ENCODE assay signal across 8 cellular contexts in the genomic region with DNA sequence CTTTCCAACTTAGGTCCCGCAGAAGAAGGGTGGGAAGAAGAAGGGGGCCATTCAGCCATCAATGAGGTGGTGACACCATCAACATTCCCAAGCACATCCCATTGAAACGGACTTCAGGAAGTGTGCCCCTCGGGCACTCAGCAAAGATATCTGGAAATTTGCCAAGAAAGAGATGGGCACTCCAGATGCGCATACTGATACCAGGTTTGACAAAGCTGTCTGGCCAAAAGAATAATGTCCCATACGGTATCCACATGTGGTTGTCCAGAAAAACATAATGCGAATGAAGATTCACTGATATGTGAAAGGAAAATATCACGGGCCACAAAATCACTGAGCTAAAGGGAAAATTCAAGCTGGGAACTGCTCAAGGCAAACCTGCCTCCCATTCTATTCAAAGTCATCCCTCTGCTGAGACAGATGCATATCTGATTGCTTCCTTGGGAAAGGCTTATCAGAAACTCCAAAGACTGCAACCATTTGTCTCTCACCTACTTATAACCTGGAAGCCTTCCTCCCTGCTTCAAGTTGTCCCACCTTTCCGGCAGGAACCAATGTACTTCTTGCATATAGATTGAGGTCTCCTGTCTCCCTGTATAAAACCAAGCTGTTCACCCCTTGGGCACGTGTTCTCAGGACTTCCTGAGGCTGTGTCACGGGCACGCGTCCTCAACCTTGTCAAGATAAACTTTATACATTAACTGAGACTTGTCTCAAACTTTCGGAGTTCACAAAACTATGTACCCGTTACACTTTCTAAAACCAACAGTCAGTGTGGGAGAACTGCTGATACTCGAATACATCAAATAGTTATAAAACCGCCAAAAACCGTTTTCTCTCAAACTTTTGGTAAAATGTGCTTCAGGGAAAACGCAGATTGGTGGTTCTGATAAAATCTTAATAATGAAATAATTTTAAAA. TPM values are rescaled to one million over a fixed set of nuclear protein-coding genes. Genes with fewer than 3 reads are reported as not detected.
DNase-seq lines count a peak whose midpoint lies in the region; ATAC-seq and TF ChIP-seq lines count a peak whose summit lies in the region.

No MANE protein-coding gene starts in this region.

- no peak overlapping the region for H3K18ac ChIP-seq in neuronal stem cell (ENCODE audit: low read length)

- H3K36me3 ChIP-seq in neuronal stem cell (replicated peaks in 1 of 2; ENCODE audit: control insufficient read depth in 2 of 2, insufficient read depth in 2 of 2, low read length in 2 of 2) (peaks cover 0 to 6% of the 10 kb centered on the region in 2 donors), Peyer's patch (no peaks in the 10 kb centered on the region)

- peak; percentile 13 for DNase-seq in Daoy (ENCODE audit: low read depth)
- DNase-seq in NCI-H345 treated with DMSO at 0.1 percent for 48 hours (lab: John Stamatoyannopoulos, UW; ENCODE audit: unreplicated experiment) = peak; percentile 6
- DNase-seq in dorsolateral prefrontal cortex = no peak
- DNase-seq in neuronal stem cell (ENCODE audit: low spot score) = no peak
- no peak for DNase-seq in NCI-H1694 (lab: John Stamatoyannopoulos, UW)
- no peak for DNase-seq in Peyer's patch
- DNase-seq in CD1c-positive myeloid dendritic cell (ENCODE audit: extremely low spot score) = no peak

- no peak overlapping the region for H3K23ac ChIP-seq in neuronal stem cell (ENCODE audit: low read depth, low read length, poor library complexity)

- no peak overlapping the region for H4K91ac ChIP-seq in neuronal stem cell (ENCODE audit: low read depth, low read length, poor library complexity)

- H3K9me3 ChIP-seq in neuronal stem cell (replicated peaks in 1 of 2; ENCODE audit: control insufficient read depth in 2 of 2, insufficient read depth in 1 of 2, low read depth in 1 of 2, low read length in 2 of 2) = no peaks in the 10 kb centered on the region
- no peaks in the 10 kb centered on the region for H3K9me3 ChIP-seq in Peyer's patch

- H4K8ac ChIP-seq in neuronal stem cell (ENCODE audit: low read depth, low read length) = no peak overlapping the region

- ATAC-seq in HG02571 (IDR thresholded peaks at IDR 0.05; ENCODE audit: unreplicated experiment) = no peak

- no peak overlapping the region for H3K4me2 ChIP-seq in neuronal stem cell (ENCODE audit: insufficient read depth, low read length, poor library complexity, severe bottlenecking)

- H2BK120ac ChIP-seq in neuronal stem cell (ENCODE audit: low read depth, low read length) = no peak overlapping the region

- H2BK15ac ChIP-seq in neuronal stem cell (ENCODE audit: low read length) = no peak overlapping the region

- H3K27me3 ChIP-seq in dorsolateral prefrontal cortex = no peaks in the 10 kb centered on the region
- H3K27me3 ChIP-seq in neuronal stem cell (ENCODE audit: control insufficient read depth in 3 of 3, insufficient read depth in 3 of 3, low read depth in 1 of 3, low read length in 3 of 3) = peaks cover 0 to 6% (median 0%) of the 10 kb centered on the region in 3 experiments
- no peaks in the 10 kb centered on the region for H3K27me3 ChIP-seq in Peyer's patch

- no peaks in the 10 kb centered on the region for H3K79me1 ChIP-seq in neuronal stem cell (ENCODE audit: low read depth, low read length)

- WGBS in neuronal stem cell (ENCODE audit: extremely low coverage in 2 of 2, insufficient read length in 2 of 2, insufficient replicate concordance in 1 of 2), 2 donors = no CpG with 5 or more reads among the region's 18 CpGs

- peak overlapping the region; percentile 97 for H2AFZ ChIP-seq in neuronal stem cell (ENCODE audit: low read length)

- no peak for TF ChIP-seq POLR2A in Peyer's patch (IDR thresholded peaks at IDR 0.05)

- H3K4ac ChIP-seq in neuronal stem cell (ENCODE audit: low read length) = no peak overlapping the region

- no peak overlapping the region for H2BK12ac ChIP-seq in neuronal stem cell (ENCODE audit: low read length)

- intact Hi-C loops in dorsolateral prefrontal cortex (cut with DNase I) = no loop called here

- H3K4me1 ChIP-seq in neuronal stem cell (ENCODE audit: control insufficient read depth in 2 of 2, insufficient read depth in 1 of 2, low read depth in 1 of 2, low read length in 2 of 2) (peaks cover 5 to 11% of the 10 kb centered on the region in 2 donors), Peyer's patch (peaks cover 0 to 8% (median 2%) of the 10 kb centered on the region in 4 donors)

- H3K4me3 ChIP-seq in dorsolateral prefrontal cortex (peak overlapping the region in 58 of 59 donors; percentile 59 to 98 (median 90)), neuronal stem cell (ENCODE audit: low read length in 2 of 2) (peak overlapping the region in 1 of 2 donors; percentile 87), Peyer's patch (peak overlapping the region in 2 of 4 donors; percentile 82 to 91)

- H2BK5ac ChIP-seq in neuronal stem cell (ENCODE audit: low read length) = no peak overlapping the region

- no peak for TF ChIP-seq CTCF in dorsolateral prefrontal cortex (IDR thresholded peaks at IDR 0.05 in 54 of 56, conservative IDR thresholded peaks at IDR 0.05 in 2 of 56; ENCODE audit: low read depth in 1 of 56, partially characterized antibody in 56 of 56)
- TF ChIP-seq CTCF in Peyer's patch (IDR thresholded peaks at IDR 0.05) = no peak

- H3K14ac ChIP-seq in neuronal stem cell (ENCODE audit: low read length) = no peak overlapping the region

- no peak overlapping the region for H2AK5ac ChIP-seq in neuronal stem cell (ENCODE audit: low read depth, low read length)

- H3K9ac ChIP-seq in neuronal stem cell (ENCODE audit: low read depth, low read length, poor library complexity) = no peak overlapping the region

- H3K27ac ChIP-seq in dorsolateral prefrontal cortex (peak overlapping the region in 39 of 59 donors; percentile 26 to 98 (median 88)), neuronal stem cell (replicated peaks; ENCODE audit: low read length) (no peak overlapping the region), Peyer's patch (peak overlapping the region in 2 of 4 donors; percentile 86 to 94)

RNA-seq across cellular contexts. Expression of a gene that starts 1.3 kb away (rescaled TPM):
- total RNA-seq in Daoy (2014; rRNA removed; shearing (Covaris generic)) = 9.3 and 14.9 TPM in 2 replicates
- 10 to 100 TPM; 16.9 to 66.1 (median 29.3) TPM for total RNA-seq in dorsolateral prefrontal cortex
- 4.1 TPM for polyA plus RNA-seq in neuronal stem cell (2013, experiment 1 of 2)
- polyA plus RNA-seq in neuronal stem cell (2013, experiment 2 of 2) = 4.5 TPM
- 10 to 100 TPM; 12.4 to 25.6 (median 19.2) TPM for total RNA-seq in Peyer's patch

Comparison
In these comparisons a context has a peak if more than half of its experiments do, and no peak if none do; other contexts are left out.
1. DNase-seq: peak in Daoy (single experiment) and NCI-H345 treated with DMSO at 0.1 percent for 48 hours (single experiment); none in dorsolateral prefrontal cortex (0 of 10), neuronal stem cell (single experiment), NCI-H1694 (single experiment), Peyer's patch (0 of 3) and CD1c-positive myeloid dendritic cell (single experiment).